Comparison of ENCODE assay signal across 9 cellular contexts in genomic region chr4:101835121-101835904, GRCh38. TPM values are rescaled to one million over a fixed set of nuclear protein-coding genes. Genes with fewer than 3 reads are reported as not detected.
A peak's percentile ranks its signal among the peaks of the same experiment; 100 is the strongest.
DNase-seq lines count a peak whose midpoint lies in the region; ATAC-seq and TF ChIP-seq lines count a peak whose summit lies in the region.
"Had no signal": no experiment of that assay in that cellular context is flagged by ENCODE, and none has a peak within 500 bp of the region (broad histone marks: within the 10 kb centered on the region; RNA-seq: fewer than 3 reads in every experiment).

No MANE protein-coding gene starts in this region.

- H4K91ac ChIP-seq in IMR-90 (ENCODE audit: insufficient read depth, low read depth, low read length), result no peak overlapping the region

- CTCF ChIA-PET in IMR-90 (lab: Yijun Ruan, JAX) (interaction anchor here (0.5 kb wide), 1 partner anchor 35 kb away, joined by 5 read pairs; no protein-coding TSS in a partner anchor), activated B cell treated with CpG ODN at 0.5 μM for 24 hours (lab: Charles Lee) (no interaction called here)

- H3K4me2 ChIP-seq in IMR-90 (ENCODE audit: low read depth, low read length), result peak overlapping the region; percentile 40

- H3K4me1 ChIP-seq in IMR-90 (ENCODE audit: control insufficient read depth, insufficient read depth, low read length) (no peaks in the 10 kb centered on the region), tibial artery (no peaks in the 10 kb centered on the region)

- no peak overlapping the region for H3K23ac ChIP-seq in IMR-90 (ENCODE audit: low read depth, low read length)

- H4K8ac ChIP-seq in IMR-90 (ENCODE audit: low read depth in 2 of 2, low read length in 2 of 2), result no peak overlapping the region; a peak in 1 of 4 replicates

- TF ChIP-seq CTCF in IMR-90 (conservative IDR thresholded peaks at IDR 0.05; ENCODE audit: low read depth, low read length), result no peak
- no peak for TF ChIP-seq CTCF in activated B cell treated with CpG ODN at 0.5 μM for 24 hours (IDR thresholded peaks at IDR 0.05)
- TF ChIP-seq CTCF in tibial artery (IDR thresholded peaks at IDR 0.05), result no peak

- no peak overlapping the region for H3K56ac ChIP-seq in IMR-90 (ENCODE audit: extremely low read depth, insufficient read depth, low read length)

- H3K4me3 ChIP-seq in IMR-90 (ENCODE audit: insufficient read depth, low read depth, low read length), result no peak overlapping the region
- H3K4me3 ChIP-seq in tibial artery, result no peak overlapping the region

- intact Hi-C loops in IMR-90 (cut with micrococcal nuclease) (no loop called here), activated B cell treated with CpG ODN at 0.5 μM for 24 hours (cut with micrococcal nuclease) (no loop called here), tibial artery (cut with DNase I; ENCODE audit: low total_unique reads) (no loop called here)

- H4K5ac ChIP-seq in IMR-90 (ENCODE audit: low read depth, low read length), result no peak overlapping the region; the same call in 1 of the 2 replicates

- H4K20me1 ChIP-seq in IMR-90 (ENCODE audit: insufficient read depth, low read length), result no peaks in the 10 kb centered on the region

- peak overlapping the region; percentile 62 for H2BK5ac ChIP-seq in IMR-90 (ENCODE audit: low read depth, low read length, poor library complexity, severe bottlenecking)

- H3K14ac ChIP-seq in IMR-90 (replicated peaks; ENCODE audit: low read depth, low read length), result no peak overlapping the region

- dilution Hi-C loops in IMR-90 (cut with HindIII; ENCODE audit: low sequenced_read_pairs, unreplicated experiment), result no loop called here

- H3K9ac ChIP-seq in IMR-90 (ENCODE audit: low read depth, low read length), result no peak overlapping the region

- H2BK15ac ChIP-seq in IMR-90 (ENCODE audit: low read depth, low read length), result no peak overlapping the region

- WGBS in IMR-90 (ENCODE audit: extremely low coverage in 2 of 2, insufficient read length in 1 of 2), 2 experiments, result no CpG with 5 or more reads among the region's 2 CpGs

- no peak overlapping the region for H2AK5ac ChIP-seq in IMR-90 (ENCODE audit: low read depth, low read length)

- no peak overlapping the region for H3K4ac ChIP-seq in IMR-90 (ENCODE audit: low read depth, low read length)

- no peaks in the 10 kb centered on the region for H3K27me3 Mint-ChIP-seq in activated B cell treated with CpG ODN at 0.5 μM for 24 hours
- peaks cover 12% of the 10 kb centered on the region for H3K27me3 Mint-ChIP-seq in activated T-helper 17 cell treated with anti-CD3 and anti-CD28 coated beads, Interleukin-2, amount 50 U/mL, for 72 hours

- H3K27ac Mint-ChIP-seq in activated B cell treated with CpG ODN at 0.5 μM for 24 hours, result peak overlapping the region; percentile 84
- H3K27ac Mint-ChIP-seq in activated T-helper 17 cell treated with anti-CD3 and anti-CD28 coated beads, Interleukin-2, amount 50 U/mL, for 72 hours, result no peak overlapping the region

- no peak overlapping the region for H3K18ac ChIP-seq in IMR-90 (ENCODE audit: low read depth, low read length)

- no peaks in the 10 kb centered on the region for H3K9me3 Mint-ChIP-seq in activated B cell treated with CpG ODN at 0.5 μM for 24 hours
- H3K9me3 Mint-ChIP-seq in activated T-helper 17 cell treated with anti-CD3 and anti-CD28 coated beads, Interleukin-2, amount 50 U/mL, for 72 hours, result no peaks in the 10 kb centered on the region

- POLR2A ChIA-PET in IMR-90 (lab: Charles Lee; ENCODE audit: unreplicated experiment), result no interaction called here
- POLR2A ChIA-PET in activated B cell treated with CpG ODN at 0.5 μM for 24 hours (lab: Charles Lee), result interaction anchor here (0.9 to 1.7 kb wide), 5 partner anchors 9 to 43 kb away, joined by 3 to 7 read pairs (median 4); no protein-coding TSS in a partner anchor

- H3K9me3 ChIP-seq in IMR-90 (ENCODE audit: control insufficient read depth, insufficient read depth, low read length), result no peaks in the 10 kb centered on the region
- H3K9me3 ChIP-seq in tibial artery, result no peaks in the 10 kb centered on the region

- H3K36me3 ChIP-seq in IMR-90 (ENCODE audit: control insufficient read depth, insufficient read depth, low read length), result no peaks in the 10 kb centered on the region
- H3K36me3 ChIP-seq in tibial artery, result no peaks in the 10 kb centered on the region

- peak overlapping the region; percentile 9 for H3K4me3 Mint-ChIP-seq in activated B cell treated with CpG ODN at 0.5 μM for 24 hours
- H3K4me3 Mint-ChIP-seq in activated T-helper 17 cell treated with anti-CD3 and anti-CD28 coated beads, Interleukin-2, amount 50 U/mL, for 72 hours, result no peak overlapping the region

- peak overlapping the region; percentile 58 for H2AFZ ChIP-seq in IMR-90 (replicated peaks; ENCODE audit: low read length, poor library complexity)

- DNase-seq in AG20443 (ENCODE audit: low spot score) (peak; percentile 71), IMR-90 (peak; percentile 31), activated B cell treated with CpG ODN at 0.5 μM for 24 hours (no peak), lung microvascular endothelial cell (ENCODE audit: low read depth in 2 of 2) (peak; percentile 7 to 43), tibial artery (no peak)

- BruUV-seq in IMR-90 (replicated peaks; lab: Mats Ljungman, UMichigan), result no TSS peak

- no peak for TF ChIP-seq RAD21 in IMR-90 (IDR thresholded peaks at IDR 0.05; ENCODE audit: low read length)

- ATAC-seq in IMR-90 (ENCODE audit: low read depth) (peak; percentile 54; the same call in 1 of the 2 replicates), activated B cell treated with CpG ODN at 0.5 μM for 24 hours (ENCODE audit: low read depth) (no peak), GM18907 (IDR thresholded peaks at IDR 0.05; ENCODE audit: unreplicated experiment) (no peak), HG02852 (IDR thresholded peaks at IDR 0.05; ENCODE audit: unreplicated experiment) (no peak)
- ATAC-seq in activated T-helper 17 cell treated with anti-CD3 and anti-CD28 coated beads, Interleukin-2, amount 50 U/mL, for 72 hours (replicated peaks), result no peak

- in situ Hi-C loops in IMR-90 (cut with MboI; ENCODE audit: low sequenced_read_pairs), result no loop called here

- H3K36me3 Mint-ChIP-seq in activated B cell treated with CpG ODN at 0.5 μM for 24 hours (ENCODE audit: low read depth), result peaks cover 78% of the 10 kb centered on the region
- no peaks in the 10 kb centered on the region for H3K36me3 Mint-ChIP-seq in activated T-helper 17 cell treated with anti-CD3 and anti-CD28 coated beads, Interleukin-2, amount 50 U/mL, for 72 hours (ENCODE audit: low read depth)

- H3K27ac ChIP-seq in IMR-90 (ENCODE audit: insufficient read depth, low read length) (no peak overlapping the region), tibial artery (no peak overlapping the region)
- H3K27ac ChIP-seq: HL-60 had no signal

- no peaks in the 10 kb centered on the region for H3K9me1 ChIP-seq in IMR-90 (ENCODE audit: insufficient read depth, low read length)

- H2BK120ac ChIP-seq in IMR-90 (ENCODE audit: low read depth, low read length), result no peak overlapping the region; the same call in 1 of the 2 replicates

- H3K4me1 Mint-ChIP-seq in activated B cell treated with CpG ODN at 0.5 μM for 24 hours, result peaks cover 84% of the 10 kb centered on the region
- H3K4me1 Mint-ChIP-seq in activated T-helper 17 cell treated with anti-CD3 and anti-CD28 coated beads, Interleukin-2, amount 50 U/mL, for 72 hours, result no peaks in the 10 kb centered on the region

- no peak for TF ChIP-seq POLR2A in IMR-90 (IDR thresholded peaks at IDR 0.05; ENCODE audit: low read depth, low read length)

- no peak overlapping the region for H2AK9ac ChIP-seq in IMR-90 (replicated peaks; ENCODE audit: low read depth, low read length, poor library complexity)

- no peak overlapping the region for H2BK20ac ChIP-seq in IMR-90 (ENCODE audit: low read depth, low read length)

- H3K79me1 ChIP-seq in IMR-90 (ENCODE audit: low read depth in 1 of 2, low read length in 2 of 2), result no peaks in the 10 kb centered on the region

- H3K27me3 ChIP-seq in IMR-90 (ENCODE audit: control insufficient read depth, insufficient read depth, low read length) (no peaks in the 10 kb centered on the region), tibial artery (no peaks in the 10 kb centered on the region)

TF ChIP-seq in IMR-90, 13 proteins besides CTCF, POLR2A, EP300 and RAD21:
- TF ChIP-seq ELK1 (IDR thresholded peaks at IDR 0.05; ENCODE audit: borderline replicate concordance, low read depth, low read length) (no peak), CHD1 (IDR thresholded peaks at IDR 0.05; ENCODE audit: low read depth, low read length) (no peak), BHLHE40 (IDR thresholded peaks at IDR 0.05; ENCODE audit: low read depth, low read length) (no peak), CEBPB (IDR thresholded peaks at IDR 0.05; ENCODE audit: low read depth, low read length) (peak; percentile 89), MXI1 (IDR thresholded peaks at IDR 0.05; ENCODE audit: borderline replicate concordance, low read depth, low read length) (no peak), MAZ (IDR thresholded peaks at IDR 0.05; ENCODE audit: borderline replicate concordance, low read depth, low read length) (no peak), MAFK (IDR thresholded peaks at IDR 0.05; ENCODE audit: low read depth, low read length) (no peak)

RNA-seq across cellular contexts. Expression of gene BANK1, which starts 44.8 kb away (rescaled TPM):
- under 0.01 and 0.28 TPM in 2 replicates for total RNA-seq in IMR-90 (2012; rRNA removed)
- polyA plus RNA-seq in IMR-90 (2012; rRNA removed), result 0.16 and 0.51 TPM in 2 replicates
- polyA plus RNA-seq in IMR-90 (2012; cell fraction: cytosol; rRNA removed), result 0.05 and 0.32 TPM in 2 replicates
- polyA plus RNA-seq in IMR-90 (2012; cell fraction: nucleus; rRNA removed; ENCODE audit: low replicate concordance), result 0.02 and 0.46 TPM in 2 replicates
- total RNA-seq in activated B cell treated with CpG ODN at 0.5 μM for 24 hours, result 307 and 336 TPM in 2 replicates
- under 0.01 TPM in 1 of 2 replicates, not detected in the other for total RNA-seq in lung microvascular endothelial cell
- total RNA-seq in activated T-helper 17 cell treated with anti-CD3 and anti-CD28 coated beads, Interleukin-2, amount 50 U/mL, for 72 hours, result under 1 TPM; 0.17 to 0.50 TPM

Comparison
In these comparisons a context has a peak if more than half of its experiments do, and no peak if none do; other contexts are left out.
1. DNase-seq: peak in AG20443 (single experiment), IMR-90 (single experiment) and lung microvascular endothelial cell (2 of 2); none in activated B cell treated with CpG ODN at 0.5 μM for 24 hours (single experiment) and tibial artery (0 of 2).
2. RNA of gene BANK1, which starts 44.8 kb away (total RNA-seq): 307 to 336 TPM in activated B cell treated with CpG ODN at 0.5 μM for 24 hours; 0.17 to 0.50 TPM in activated T-helper 17 cell treated with anti-CD3 and anti-CD28 coated beads, Interleukin-2, amount 50 U/mL, for 72 hours, under 0.01 to 0.28 TPM in IMR-90 and under 0.01 TPM in lung microvascular endothelial cell; every median in the first group is over 100 times any median in the second.